Comparison of ENCODE assay signal across 14 cellular contexts in genomic region chr5:131996210-131997025, GRCh38. TPM values are rescaled to one million over a fixed set of nuclear protein-coding genes. Genes with fewer than 3 reads are reported as not detected.
A peak's percentile ranks its signal among the peaks of the same experiment; 100 is the strongest.
DNase-seq lines count a peak whose midpoint lies in the region; ATAC-seq, FAIRE-seq and TF ChIP-seq lines count a peak whose summit lies in the region.
"Had no signal": no experiment of that assay in that cellular context is flagged by ENCODE, and none has a peak within 500 bp of the region (broad histone marks: within the 10 kb centered on the region; RNA-seq: fewer than 3 reads in every experiment).

No MANE protein-coding gene starts in this region.

- no peak; a peak in 1 of 4 replicates for TF ChIP-seq RAD21 in K562 (CRISPR knock-in tag; conservative IDR thresholded peaks at IDR 0.05 in 1 of 2, IDR thresholded peaks at IDR 0.05 in 1 of 2)

- H4K20me1 ChIP-seq in K562 (replicated peaks; ENCODE audit: control insufficient read depth, insufficient read depth, low read length): peaks cover 5% of the 10 kb centered on the region; the same call in 1 of the 2 replicates

- no peak overlapping the region for H3K27ac ChIP-seq in CD4-positive, alpha-beta T cell (ENCODE audit: low read depth, low read length)
- H3K27ac ChIP-seq in K562 (ENCODE audit: extremely low read depth, low read depth, low read length) (peak overlapping the region; percentile 49), lower lobe of right lung (no peak overlapping the region)

- H3K4me2 ChIP-seq in K562 (ENCODE audit: insufficient read depth, low read length): peak overlapping the region; percentile 37; the same call in 1 of the 2 replicates

- in situ Hi-C loops in KBM-7 (cut with MboI; ENCODE audit: low pct_unique_long_range_greater_than_20kb, low sequenced_read_pairs): no loop called here
- in situ Hi-C loops in K562 (cut with MboI): no loop called here

- peaks cover 47% of the 10 kb centered on the region for H3K4me1 Mint-ChIP-seq in CD4-positive, alpha-beta T cell (ENCODE audit: low read depth)

- no peak overlapping the region for H2AFZ ChIP-seq in K562 (ENCODE audit: low read depth, low read length)

- H3K9ac ChIP-seq in K562 (ENCODE audit: insufficient read depth in 1 of 2, low read depth in 2 of 2, low read length in 2 of 2): peak overlapping the region in 1 of 2 experiments; percentile 1; a peak in 1 of 4 replicates

- no peak for ATAC-seq in CD4-positive, alpha-beta T cell (ENCODE audit: poor library complexity)
- ATAC-seq in K562: peak; percentile 52
- no peak for ATAC-seq in lower lobe of right lung
- ATAC-seq in HG03045 (IDR thresholded peaks at IDR 0.05; ENCODE audit: unreplicated experiment): no peak

- no peaks in the 10 kb centered on the region for H3K36me3 ChIP-seq in K562 (ENCODE audit: control insufficient read depth, insufficient read depth, low read length)
- H3K36me3 ChIP-seq in lower lobe of right lung: no peaks in the 10 kb centered on the region

- H3K4me1 ChIP-seq in K562 (replicated peaks in 1 of 2; ENCODE audit: control insufficient read depth in 2 of 2, insufficient read depth in 2 of 2, low read length in 2 of 2): peaks cover 54 to 58% of the 10 kb centered on the region in 2 experiments
- peaks cover 10% of the 10 kb centered on the region for H3K4me1 ChIP-seq in lower lobe of right lung

- POLR2A ChIA-PET in CD4-positive, alpha-beta T cell (lab: Charles Lee): interaction anchor here (1.0 kb wide), 1 partner anchor 15 kb away, joined by 3 read pairs; the partner anchor contains the start of gene ACSL6
- POLR2A ChIA-PET in K562 (lab: Yijun Ruan, JAX): interaction anchor here (0.6 to 1.9 kb wide), 13 partner anchors 10 to 598 kb away, joined by 3 to 10 read pairs (median 4); no protein-coding TSS in a partner anchor

- peak; percentile 95 for FAIRE-seq in K562 (lab: Jason Lieb, UNC)
- FAIRE-seq: islet of Langerhans had no signal

- DNase-seq in CD4-positive, alpha-beta T cell: no peak
- peak; percentile 68 for DNase-seq in KBM-7
- DNase-seq in K562 (ENCODE audit: extremely low read depth in 1 of 4, low spot score in 3 of 4): peak; percentile 21 to 84 (median 48)
- peak; percentile 28 for DNase-seq in lower lobe of right lung
- no peak for DNase-seq in anterior cingulate cortex (lab: John Stamatoyannopoulos, UW)
- no peak for DNase-seq in NCI-H526 (lab: John Stamatoyannopoulos, UW)
- no peak for DNase-seq in AG20443 (ENCODE audit: low spot score)
- DNase-seq: activated naive CD4-positive, alpha-beta T cell; AML-193; endodermal cell; NCI-H774 had no signal

- no peaks in the 10 kb centered on the region for H3K36me3 Mint-ChIP-seq in CD4-positive, alpha-beta T cell (ENCODE audit: low read depth)

- H3K9me3 Mint-ChIP-seq in CD4-positive, alpha-beta T cell: no peaks in the 10 kb centered on the region
- H3K9me3 Mint-ChIP-seq: endodermal cell had no signal

- no peak for TF ChIP-seq CTCF in CD4-positive, alpha-beta T cell (IDR thresholded peaks at IDR 0.05)
- no peak for TF ChIP-seq CTCF in K562 (IDR thresholded peaks at IDR 0.05 in 2 of 3, conservative IDR thresholded peaks at IDR 0.05 in 1 of 3; ENCODE audit: insufficient read depth in 2 of 3, low read depth in 1 of 3, low read length in 3 of 3)
- no peak for TF ChIP-seq CTCF in lower lobe of right lung (IDR thresholded peaks at IDR 0.05)

- H3K27me3 Mint-ChIP-seq in CD4-positive, alpha-beta T cell: no peaks in the 10 kb centered on the region

- CTCF ChIA-PET in CD4-positive, alpha-beta T cell (lab: Charles Lee): interaction anchor here (1.3 kb wide), 1 partner anchor 11 kb away, joined by 4 read pairs; no protein-coding TSS in a partner anchor
- CTCF ChIA-PET in K562 (lab: Yijun Ruan, JAX; ENCODE audit: low intra/inter-chr PET ratio): no interaction called here

- no TSS peak for BruUV-seq in K562 (replicated peaks; lab: Mats Ljungman, UMichigan)

- 7% methylated on average over 6 of the region's 6 CpGs for WGBS in K562 (ENCODE audit: insufficient coverage, low coverage, missing lambda C conversion rate)

- peaks cover 10% of the 10 kb centered on the region for H3K9me1 ChIP-seq in K562 (ENCODE audit: control insufficient read depth, insufficient read depth, low read length)

- no peak overlapping the region for H3K4me3 Mint-ChIP-seq in CD4-positive, alpha-beta T cell
- H3K4me3 Mint-ChIP-seq: endodermal cell had no signal

- H3K4me3 ChIP-seq in K562: no peak overlapping the region
- H3K4me3 ChIP-seq in lower lobe of right lung: no peak overlapping the region

- no peak for TF ChIP-seq POLR2A in K562 (conservative IDR thresholded peaks at IDR 0.05)

- no peaks in the 10 kb centered on the region for H3K79me2 ChIP-seq in K562 (ENCODE audit: control insufficient read depth, insufficient read depth, low read length)

- H3K9me3 ChIP-seq in CD4-positive, alpha-beta T cell (ENCODE audit: control insufficient read depth, low read length): no peaks in the 10 kb centered on the region
- H3K9me3 ChIP-seq in K562 (replicated peaks; ENCODE audit: control insufficient read depth, insufficient read depth, low read depth, low read length): no peaks in the 10 kb centered on the region
- no peaks in the 10 kb centered on the region for H3K9me3 ChIP-seq in lower lobe of right lung

- TF ChIP-seq EP300 in K562 (IDR thresholded peaks at IDR 0.05; ENCODE audit: low read length): peak; percentile 91

- intact Hi-C loops in CD4-positive, alpha-beta T cell (cut with DNase I, micrococcal nuclease): no loop called here
- intact Hi-C loops in K562 (cut with micrococcal nuclease) (loop anchor here (2.0 kb wide), 1 partner anchor 200 kb away; the partner anchor contains the start of gene FNIP1), lower lobe of right lung (cut with DNase I) (no loop called here)

- H3K27me3 ChIP-seq in CD4-positive, alpha-beta T cell (ENCODE audit: control insufficient read depth, insufficient read depth, low read length): no peaks in the 10 kb centered on the region
- no peaks in the 10 kb centered on the region for H3K27me3 ChIP-seq in K562 (ENCODE audit: control insufficient read depth in 2 of 2, insufficient read depth in 2 of 2, low read length in 2 of 2)
- H3K27me3 ChIP-seq in lower lobe of right lung (ENCODE audit: low read depth): no peaks in the 10 kb centered on the region

- peak overlapping the region; percentile 3 for H3K27ac Mint-ChIP-seq in CD4-positive, alpha-beta T cell
- H3K27ac Mint-ChIP-seq: endodermal cell had no signal

TF ChIP-seq in K562, 482 proteins besides CTCF, POLR2A, EP300 and RAD21 (continues in another document):
- TF ChIP-seq HMBOX1 (IDR thresholded peaks at IDR 0.05) (0 out of 2 replicates have a peak, but pooled peaks have one; percentile 17), NEUROD1 (IDR thresholded peaks at IDR 0.05; ENCODE audit: borderline replicate concordance, low read depth, low read length, partially characterized antibody) (peak; percentile 53), ARNT (IDR thresholded peaks at IDR 0.05) (peak; percentile 45 to 79; a peak in 1 of 4 replicates)

RNA-seq across cellular contexts. Expression of gene ACSL6, which starts 15.0 kb away (rescaled TPM):
- total RNA-seq in CD4-positive, alpha-beta T cell: 10 to 100 TPM; 13.9 to 17.6 TPM
- total RNA-seq in K562 (2011; cell fraction: chromatin; rRNA removed; ENCODE audit: low replicate concordance): 3.9 and 10.0 TPM in 2 replicates
- 3.8 and 4.5 TPM in 2 replicates for total RNA-seq in K562 (2011; cell fraction: nucleolus; rRNA removed)
- 5.1 and 6.0 TPM in 2 replicates for total RNA-seq in K562 (2011; cell fraction: nucleoplasm; rRNA removed)
- total RNA-seq in K562 (2014; rRNA removed) (0.50 and 0.73 TPM in 2 replicates), K562 (2014; rRNA removed; fragmentation: Illumina TruSeq; extraction: Trizol) (0.62 and 1.0 TPM in 2 replicates), K562 (2015; rRNA removed; fragmentation: Illumina TruSeq; extraction: Trizol) (0.60 and 0.69 TPM in 2 replicates), K562 (2021) (1.5 and 1.6 TPM in 2 replicates), lower lobe of right lung (0.59 TPM)
- polyA plus RNA-seq in K562 (2011; rRNA removed) (1.0 and 1.2 TPM in 2 replicates), K562 (2014; fragmentation: Illumina TruSeq; extraction: Trizol) (0.82 and 1.00 TPM in 2 replicates), K562 (2014; fragmentation: Nextera tagmentation; extraction: Ambion mirVana) (under 1 TPM; 0.62 to 0.75 TPM), K562 (2014; rRNA removed) (0.62 and 0.69 TPM in 2 replicates)
- 0.47 and 0.69 TPM in 2 replicates for polyA plus RNA-seq in K562 (2011; cell fraction: cytosol; rRNA removed)
- polyA plus RNA-seq in K562 (2011; cell fraction: nucleus; rRNA removed): 4.9 and 7.1 TPM in 2 replicates
- polyA plus RNA-seq in K562 (2012): 0.65 and 1.1 TPM in 2 replicates
- 0.45 and 0.95 TPM in 2 replicates for polyA minus RNA-seq in K562 (2011; rRNA and poly(A)+ RNA removed)
- polyA minus RNA-seq in K562 (2011; cell fraction: cytosol; rRNA and poly(A)+ RNA removed): 0.95 TPM in 1 of 2 replicates, not detected in the other
- 1.9 and 2.3 TPM in 2 replicates for polyA minus RNA-seq in K562 (2011; cell fraction: nucleus; rRNA and poly(A)+ RNA removed)

RNA-seq across cellular contexts. Expression of gene MEIKIN, which starts 51.0 kb away (rescaled TPM):
- total RNA-seq in CD4-positive, alpha-beta T cell: not detected
- total RNA-seq in K562 (2011; cell fraction: chromatin; rRNA removed; ENCODE audit: low replicate concordance): not detected in 2 replicates
- total RNA-seq in K562 (2011; cell fraction: nucleolus; rRNA removed): not detected in 2 replicates
- total RNA-seq in K562 (2011; cell fraction: nucleoplasm; rRNA removed): not detected in 2 replicates
- total RNA-seq in K562 (2014; rRNA removed): 0.18 TPM in 1 of 2 replicates, not detected in the other
- total RNA-seq in K562 (2014; rRNA removed; fragmentation: Illumina TruSeq; extraction: Trizol): not detected in 2 replicates
- total RNA-seq in K562 (2015; rRNA removed; fragmentation: Illumina TruSeq; extraction: Trizol): not detected in 2 replicates
- not detected in 2 replicates for total RNA-seq in K562 (2021)
- not detected in 2 replicates for polyA plus RNA-seq in K562 (2011; rRNA removed)
- polyA plus RNA-seq in K562 (2011; cell fraction: cytosol; rRNA removed): not detected in 2 replicates
- polyA plus RNA-seq in K562 (2011; cell fraction: nucleus; rRNA removed): not detected in 2 replicates
- not detected in 2 replicates for polyA plus RNA-seq in K562 (2012)
- not detected in 2 replicates for polyA plus RNA-seq in K562 (2014; fragmentation: Illumina TruSeq; extraction: Trizol)
- polyA plus RNA-seq in K562 (2014; fragmentation: Nextera tagmentation; extraction: Ambion mirVana): not detected
- not detected in 2 replicates for polyA plus RNA-seq in K562 (2014; rRNA removed)
- polyA minus RNA-seq in K562 (2011; rRNA and poly(A)+ RNA removed): not detected in 2 replicates
- polyA minus RNA-seq in K562 (2011; cell fraction: cytosol; rRNA and poly(A)+ RNA removed): not detected in 2 replicates
- polyA minus RNA-seq in K562 (2011; cell fraction: nucleus; rRNA and poly(A)+ RNA removed): not detected in 2 replicates
- total RNA-seq in lower lobe of right lung: not detected
- total RNA-seq: endodermal cell; T-helper 2 cell treated with Interferon-gamma antibody and Interleukin-4, amounts not matched to agents 100 ng/mL and 5 ng/mL, for 36 hours had no signal

Comparison
In these comparisons a context has a peak if more than half of its experiments do, and no peak if none do; other contexts are left out.
1. DNase-seq: peak in KBM-7 (single experiment), K562 (4 of 4) and lower lobe of right lung (single experiment); none in CD4-positive, alpha-beta T cell (0 of 10), anterior cingulate cortex (0 of 58), NCI-H526 (0 of 2) and AG20443 (single experiment).